Comparison of ENCODE assay signal across 23 cellular contexts in the genomic region with DNA sequence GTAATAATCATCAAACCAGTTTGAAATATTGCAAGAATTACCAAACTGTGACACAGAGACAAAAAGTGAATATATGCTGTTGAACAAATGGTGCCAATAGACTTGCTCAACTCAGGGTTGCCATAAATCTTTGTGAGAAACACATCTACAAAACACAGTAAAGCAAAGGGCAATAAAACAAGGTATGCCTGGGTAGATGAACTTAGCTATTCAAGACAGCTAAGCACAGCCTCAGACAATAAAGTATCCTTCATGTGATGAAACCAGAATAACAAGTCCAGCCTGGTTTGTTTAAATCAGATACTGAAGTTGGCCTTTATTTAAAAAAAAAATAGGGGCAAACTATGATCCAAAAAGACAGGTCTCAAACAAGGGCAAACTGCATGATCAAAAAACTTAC. TPM values are rescaled to one million over a fixed set of nuclear protein-coding genes. Genes with fewer than 3 reads are reported as not detected.
DNase-seq lines count a peak whose midpoint lies in the region; ATAC-seq, FAIRE-seq and TF ChIP-seq lines count a peak whose summit lies in the region.
"Had no signal": no experiment of that assay in that cellular context is flagged by ENCODE, and none has a peak within 500 bp of the region (broad histone marks: within the 10 kb centered on the region; RNA-seq: fewer than 3 reads in every experiment).

No MANE protein-coding gene starts in this region.

- H3K27me3 ChIP-seq in astrocyte (ENCODE audit: insufficient read depth, low read length): no peaks in the 10 kb centered on the region
- H3K27me3 ChIP-seq: BLaER1 had no signal

- H3K4me2 ChIP-seq in astrocyte (ENCODE audit: low read length): no peak overlapping the region
- H3K4me2 ChIP-seq: A549, BLaER1 had no signal

- no peak overlapping the region for H3K4me3 ChIP-seq in astrocyte (ENCODE audit: insufficient read depth, low read depth, low read length)
- H3K4me3 ChIP-seq: A549, BLaER1 had no signal

- H3K4me3 Mint-ChIP-seq in astrocyte (ENCODE audit: unreplicated experiment): no peak overlapping the region
- H3K4me3 Mint-ChIP-seq in stimulated activated naive B cell treated with anti-CD40 and anti-IgM and Interleukin-4, amounts not matched to agents 10 μg/mL and 1 μg/mL and 100 μg/mL, for 72 hours: no peak overlapping the region
- H3K4me3 Mint-ChIP-seq in activated naive CD4-positive, alpha-beta T cell treated with anti-CD3 and anti-CD28 coated beads for 36 hours: no peak overlapping the region
- H3K4me3 Mint-ChIP-seq: CD4-positive, alpha-beta T cell; H9; HFFc6; IgD-negative memory B cell had no signal

- H3K9ac ChIP-seq in astrocyte (ENCODE audit: low read length): no peak overlapping the region
- H3K9ac ChIP-seq: BLaER1 had no signal

- H2AFZ ChIP-seq in astrocyte (ENCODE audit: low read depth, low read length): no peak overlapping the region

- intact Hi-C loops in left colon (cut with DNase I, micrococcal nuclease): no loop called here
- intact Hi-C loops in activated naive CD4-positive, alpha-beta T cell treated with anti-CD3 and anti-CD28 coated beads for 36 hours (cut with micrococcal nuclease): no loop called here

- H4K20me1 ChIP-seq in astrocyte (ENCODE audit: insufficient read depth, low read length): no peaks in the 10 kb centered on the region
- H4K20me1 ChIP-seq: BLaER1 had no signal

- DNase-seq in GM04504 (ENCODE audit: low read depth) (peak; percentile 27), astrocyte (ENCODE audit: low read depth) (no peak), left colon (no peak), NCI-H2227 treated with DMSO at 0.1 percent for 48 hours (lab: John Stamatoyannopoulos, UW) (no peak), ureter (ENCODE audit: low spot score) (no peak)
- DNase-seq in stimulated activated naive B cell treated with anti-CD40 and anti-IgM and Interleukin-4, amounts not matched to agents 10 μg/mL and 1 μg/mL and 100 μg/mL, for 72 hours: no peak
- DNase-seq in activated naive CD4-positive, alpha-beta T cell treated with anti-CD3 and anti-CD28 coated beads for 36 hours: no peak
- DNase-seq: CD4-positive, alpha-beta T cell; COR-L47; DMS79; H9; HFFc6; MV-4-11; NCI-H1105 treated with DMSO at 0.1 percent for 48 hours; NCI-H2081; NCI-H2171 treated with DMSO at 0.1 percent for 48 hours; NCI-H446; NCI-H526 had no signal

- peak; percentile 37 for FAIRE-seq in astrocyte (lab: Jason Lieb, UNC)
- FAIRE-seq: A549 had no signal

- no peak overlapping the region for H3K27ac Mint-ChIP-seq in astrocyte (ENCODE audit: unreplicated experiment)
- peak overlapping the region; percentile 14 for H3K27ac Mint-ChIP-seq in stimulated activated naive B cell treated with anti-CD40 and anti-IgM and Interleukin-4, amounts not matched to agents 10 μg/mL and 1 μg/mL and 100 μg/mL, for 72 hours
- H3K27ac Mint-ChIP-seq in activated naive CD4-positive, alpha-beta T cell treated with anti-CD3 and anti-CD28 coated beads for 36 hours: no peak overlapping the region
- H3K27ac Mint-ChIP-seq: CD4-positive, alpha-beta T cell; H9; HFFc6 had no signal

- no peak for TF ChIP-seq CTCF in astrocyte (IDR thresholded peaks at IDR 0.05; ENCODE audit: insufficient read depth, low read depth, low read length)

- H3K79me2 ChIP-seq in astrocyte (ENCODE audit: insufficient read depth, low read length): no peaks in the 10 kb centered on the region

- H3K9me3 ChIP-seq in astrocyte (ENCODE audit: insufficient read depth, low read depth, low read length): no peaks in the 10 kb centered on the region
- H3K9me3 ChIP-seq: A549, BLaER1 had no signal

- H3K27ac ChIP-seq in astrocyte (ENCODE audit: low read depth, low read length): no peak overlapping the region
- H3K27ac ChIP-seq: A549, BLaER1 had no signal

- H3K36me3 ChIP-seq in astrocyte (ENCODE audit: insufficient read depth, low read length): peaks cover 20% of the 10 kb centered on the region

- CTCF ChIA-PET in activated naive CD4-positive, alpha-beta T cell treated with anti-CD3 and anti-CD28 coated beads for 36 hours (lab: Charles Lee): interaction anchor here (0.6 to 1.6 kb wide), 3 partner anchors 10 to 817 kb away, joined by 3 to 5 read pairs (median 4); no protein-coding TSS in a partner anchor

- no peaks in the 10 kb centered on the region for H3K9me3 Mint-ChIP-seq in astrocyte (ENCODE audit: unreplicated experiment)
- no peaks in the 10 kb centered on the region for H3K9me3 Mint-ChIP-seq in stimulated activated naive B cell treated with anti-CD40 and anti-IgM and Interleukin-4, amounts not matched to agents 10 μg/mL and 1 μg/mL and 100 μg/mL, for 72 hours
- no peaks in the 10 kb centered on the region for H3K9me3 Mint-ChIP-seq in activated naive CD4-positive, alpha-beta T cell treated with anti-CD3 and anti-CD28 coated beads for 36 hours
- H3K9me3 Mint-ChIP-seq: CD4-positive, alpha-beta T cell; H9; HFFc6; IgD-negative memory B cell had no signal

- no peaks in the 10 kb centered on the region for H3K4me1 ChIP-seq in astrocyte (ENCODE audit: insufficient read depth, low read length)
- H3K4me1 ChIP-seq: A549, BLaER1 had no signal

- ATAC-seq in left colon: peak; percentile 89
- ATAC-seq in stimulated activated naive B cell treated with anti-CD40 and anti-IgM and Interleukin-4, amounts not matched to agents 10 μg/mL and 1 μg/mL and 100 μg/mL, for 72 hours (replicated peaks): no peak
- no peak for ATAC-seq in GM18870 (IDR thresholded peaks at IDR 0.05; ENCODE audit: unreplicated experiment)
- ATAC-seq: A549, Right ventricle myocardium inferior had no signal

- H3K36me3 Mint-ChIP-seq in astrocyte (ENCODE audit: low read depth, unreplicated experiment): peaks cover 3% of the 10 kb centered on the region
- H3K36me3 Mint-ChIP-seq in stimulated activated naive B cell treated with anti-CD40 and anti-IgM and Interleukin-4, amounts not matched to agents 10 μg/mL and 1 μg/mL and 100 μg/mL, for 72 hours: peaks cover 27 to 44% of the 10 kb centered on the region in 2 donors
- peaks cover 11% of the 10 kb centered on the region for H3K36me3 Mint-ChIP-seq in activated naive CD4-positive, alpha-beta T cell treated with anti-CD3 and anti-CD28 coated beads for 36 hours (ENCODE audit: low read depth)

- H3K27me3 Mint-ChIP-seq in astrocyte (ENCODE audit: low read depth, unreplicated experiment): no peaks in the 10 kb centered on the region
- no peaks in the 10 kb centered on the region for H3K27me3 Mint-ChIP-seq in stimulated activated naive B cell treated with anti-CD40 and anti-IgM and Interleukin-4, amounts not matched to agents 10 μg/mL and 1 μg/mL and 100 μg/mL, for 72 hours
- no peaks in the 10 kb centered on the region for H3K27me3 Mint-ChIP-seq in activated naive CD4-positive, alpha-beta T cell treated with anti-CD3 and anti-CD28 coated beads for 36 hours (ENCODE audit: low read depth)
- H3K27me3 Mint-ChIP-seq: CD4-positive, alpha-beta T cell; IgD-negative memory B cell had no signal

- no peaks in the 10 kb centered on the region for H3K4me1 Mint-ChIP-seq in astrocyte (ENCODE audit: low read depth, unreplicated experiment)
- H3K4me1 Mint-ChIP-seq in stimulated activated naive B cell treated with anti-CD40 and anti-IgM and Interleukin-4, amounts not matched to agents 10 μg/mL and 1 μg/mL and 100 μg/mL, for 72 hours: peaks cover 5 to 6% of the 10 kb centered on the region in 2 donors
- no peaks in the 10 kb centered on the region for H3K4me1 Mint-ChIP-seq in activated naive CD4-positive, alpha-beta T cell treated with anti-CD3 and anti-CD28 coated beads for 36 hours (ENCODE audit: low read depth)
- H3K4me1 Mint-ChIP-seq: H9 had no signal

RNA-seq across cellular contexts. Expression of gene LAMTOR3, which starts 19.2 kb away (rescaled TPM):
- total RNA-seq in astrocyte: 49.6 and 53.9 TPM in 2 replicates
- 10 to 100 TPM; 51.2 to 70.9 TPM for total RNA-seq in left colon
- total RNA-seq in activated naive CD4-positive, alpha-beta T cell treated with anti-CD3 and anti-CD28 coated beads for 36 hours: 10 to 100 TPM; 24.9 to 26.9 TPM
- 48.2 TPM for total RNA-seq in ureter

RNA-seq across cellular contexts. Expression of gene DAPP1, which starts 58.4 kb away (rescaled TPM):
- 0.41 and 0.59 TPM in 2 replicates for total RNA-seq in astrocyte
- 1 to 10 TPM; 2.0 to 3.4 TPM for total RNA-seq in left colon
- 10 to 100 TPM; 24.4 to 25.8 TPM for total RNA-seq in activated naive CD4-positive, alpha-beta T cell treated with anti-CD3 and anti-CD28 coated beads for 36 hours
- 25.3 TPM for total RNA-seq in ureter
- total RNA-seq: H9, HFFc6 had no signal
